Comparison of ENCODE assay signal across 27 cellular contexts in genomic region chr11:44749160-44749559, GRCh38. TPM values are rescaled to one million over a fixed set of nuclear protein-coding genes. Genes with fewer than 3 reads are reported as not detected.
"Had no signal": no experiment of that assay in that cellular context is flagged by ENCODE, and none has a peak within 500 bp of the region (broad histone marks: within the 10 kb centered on the region; RNA-seq: fewer than 3 reads in every experiment).

No MANE protein-coding gene starts in this region.

- H3K27me3 Mint-ChIP-seq: activated B cell treated with CpG ODN at 0.5 μM for 24 hours; activated CD4-positive, alpha-beta T cell treated with anti-CD3 and anti-CD28 coated beads for 36 hours; activated naive CD8-positive, alpha-beta T cell treated with anti-CD3 and anti-CD28 coated beads for 36 hours; effector memory CD8-positive, alpha-beta T cell; stimulated activated naive CD8-positive, alpha-beta T cell treated with anti-CD3 and anti-CD28 coated beads, Interleukin-15, amount 100 ng/mL, for 72 hours; T-helper 17 cell had no signal

- H3K9me3 Mint-ChIP-seq: activated B cell treated with CpG ODN at 0.5 μM for 24 hours; activated naive CD8-positive, alpha-beta T cell treated with anti-CD3 and anti-CD28 coated beads for 36 hours; effector memory CD8-positive, alpha-beta T cell; neural progenitor cell; stimulated activated effector memory CD8-positive, alpha-beta T cell treated with anti-CD3 and anti-CD28 coated beads, Interleukin-12 subunit alpha, Interleukin-12 subunit beta, amount 100 ng/mL, for 72 hours; stimulated activated naive CD8-positive, alpha-beta T cell treated with anti-CD3 and anti-CD28 coated beads, Interleukin-15, amount 100 ng/mL, for 72 hours had no signal

- H3K4me1 Mint-ChIP-seq: activated B cell treated with CpG ODN at 0.5 μM for 24 hours had no signal

- H3K4me3 ChIP-seq: colonic mucosa, dorsolateral prefrontal cortex, hepatocyte, neural progenitor cell, skin epidermis, transverse colon had no signal

- DNase-seq: activated B cell treated with CpG ODN at 0.5 μM for 24 hours; activated CD4-positive, alpha-beta T cell treated with anti-CD3 and anti-CD28 coated beads for 36 hours; activated CD4-positive, alpha-beta T cell treated with anti-CD3 and anti-CD28 coated beads, Interleukin-2, amount 50 U/mL, for 4 hours; activated naive CD4-positive, alpha-beta T cell treated with Interleukin-2 at 50 U/mL for 16 hours; activated naive CD8-positive, alpha-beta T cell treated with anti-CD3 and anti-CD28 coated beads for 36 hours; activated T-cell treated with anti-CD3 and anti-CD28 coated beads, Interleukin-2, amount 50 U/mL, for 48 hours; amygdala; colonic mucosa; dorsolateral prefrontal cortex; effector memory CD8-positive, alpha-beta T cell; foreskin keratinocyte; glutamatergic neuron; mesendoderm; naive thymus-derived CD4-positive, alpha-beta T cell; posterior cingulate gyrus; stimulated activated CD4-positive, alpha-beta T cell treated with anti-CD3 and anti-CD28 coated beads, Interleukin-1b, Interleukin-23, amount 100 ng/mL, for 48 hours; stimulated activated naive CD8-positive, alpha-beta T cell treated with anti-CD3 and anti-CD28 coated beads, Interleukin-15, amount 100 ng/mL, for 72 hours; SW 1271; T-helper 17 cell; transverse colon had no signal

- H3K27ac ChIP-seq: colonic mucosa, foreskin keratinocyte, hepatocyte, neural progenitor cell, skin epidermis had no signal

- H3K9ac ChIP-seq: neural progenitor cell had no signal

- H3K36me3 Mint-ChIP-seq: activated naive CD8-positive, alpha-beta T cell treated with anti-CD3 and anti-CD28 coated beads for 36 hours; stimulated activated effector memory CD8-positive, alpha-beta T cell treated with anti-CD3 and anti-CD28 coated beads, Interleukin-12 subunit alpha, Interleukin-12 subunit beta, amount 100 ng/mL, for 72 hours had no signal

- H3K27ac Mint-ChIP-seq: activated B cell treated with CpG ODN at 0.5 μM for 24 hours; activated CD4-positive, alpha-beta T cell treated with anti-CD3 and anti-CD28 coated beads for 36 hours; activated naive CD8-positive, alpha-beta T cell treated with anti-CD3 and anti-CD28 coated beads for 36 hours; effector memory CD8-positive, alpha-beta T cell; neural progenitor cell; stimulated activated effector memory CD8-positive, alpha-beta T cell treated with anti-CD3 and anti-CD28 coated beads, Interleukin-12 subunit alpha, Interleukin-12 subunit beta, amount 100 ng/mL, for 72 hours; stimulated activated naive CD8-positive, alpha-beta T cell treated with anti-CD3 and anti-CD28 coated beads, Interleukin-15, amount 100 ng/mL, for 72 hours had no signal

- H3K27me3 ChIP-seq: colonic mucosa, dorsolateral prefrontal cortex, hepatocyte, transverse colon had no signal

- H3K4me1 ChIP-seq: colonic mucosa, foreskin keratinocyte had no signal

- H3K36me3 ChIP-seq: colonic mucosa, neural progenitor cell, transverse colon had no signal

- H3K9me3 ChIP-seq: colonic mucosa, transverse colon had no signal

- ATAC-seq: activated CD4-positive, alpha-beta T cell treated with anti-CD3 and anti-CD28 coated beads for 36 hours; effector memory CD8-positive, alpha-beta T cell; foreskin keratinocyte; naive thymus-derived CD4-positive, alpha-beta T cell; stimulated activated effector memory CD8-positive, alpha-beta T cell treated with anti-CD3 and anti-CD28 coated beads, Interleukin-12 subunit alpha, Interleukin-12 subunit beta, amount 100 ng/mL, for 72 hours; stimulated activated naive CD8-positive, alpha-beta T cell treated with anti-CD3 and anti-CD28 coated beads, Interleukin-15, amount 100 ng/mL, for 72 hours; T-helper 17 cell had no signal

- FAIRE-seq: bronchial epithelial cell, urothelium cell line had no signal

- H3K4me3 Mint-ChIP-seq: activated B cell treated with CpG ODN at 0.5 μM for 24 hours; activated CD4-positive, alpha-beta T cell treated with anti-CD3 and anti-CD28 coated beads for 36 hours; activated naive CD8-positive, alpha-beta T cell treated with anti-CD3 and anti-CD28 coated beads for 36 hours; effector memory CD8-positive, alpha-beta T cell; neural progenitor cell; stimulated activated effector memory CD8-positive, alpha-beta T cell treated with anti-CD3 and anti-CD28 coated beads, Interleukin-12 subunit alpha, Interleukin-12 subunit beta, amount 100 ng/mL, for 72 hours; stimulated activated naive CD8-positive, alpha-beta T cell treated with anti-CD3 and anti-CD28 coated beads, Interleukin-15, amount 100 ng/mL, for 72 hours; T-helper 17 cell had no signal

RNA-seq across cellular contexts. Expression of gene TSPAN18, which starts 22.4 kb away (rescaled TPM):
- total RNA-seq: bronchial epithelial cell, fibroblast of lung had no signal
- polyA plus RNA-seq: foreskin keratinocyte had no signal
